ENCODE assay signal across 21 cellular contexts in genomic region chr16:87080571-87081167, GRCh38.
DNase-seq lines count a peak whose midpoint lies in the region; ATAC-seq, FAIRE-seq and TF ChIP-seq lines count a peak whose summit lies in the region.
"Had no signal": no experiment of that assay in that cellular context is flagged by ENCODE, and none has a peak within 500 bp of the region (broad histone marks: within the 10 kb centered on the region; RNA-seq: fewer than 3 reads in every experiment).

No MANE protein-coding gene starts in this region.

- no peak for TF ChIP-seq EP300 in A549 (IDR thresholded peaks at IDR 0.05)
- no peak for TF ChIP-seq EP300 in GM12878 (IDR thresholded peaks at IDR 0.05; ENCODE audit: borderline replicate concordance in 1 of 2, control insufficient read depth in 1 of 2, low read depth in 2 of 2, low read length in 2 of 2)

- H4K20me1 ChIP-seq in HCT116 (ENCODE audit: insufficient read depth) = no peaks in the 10 kb centered on the region
- no peaks in the 10 kb centered on the region for H4K20me1 ChIP-seq in GM12878 (ENCODE audit: control insufficient read depth, insufficient read depth)

- H3K4me1 ChIP-seq in A549 (no peaks in the 10 kb centered on the region), HCT116 (ENCODE audit: control insufficient read depth in 1 of 2, insufficient read depth in 2 of 2, low read length in 2 of 2) (peaks cover 7 to 14% of the 10 kb centered on the region in 2 experiments; a peak in 3 of 4 replicates), GM12878 (ENCODE audit: control insufficient read depth, insufficient read depth, low read length) (peaks cover under 1% of the 10 kb centered on the region; the same call in 1 of the 2 replicates)
- H3K4me1 ChIP-seq: BE2C had no signal

- in situ Hi-C loops in GM12878 (cut with MboI) = no loop called here

- H3K79me2 ChIP-seq in HCT116 (ENCODE audit: insufficient read depth, low read length) = no peaks in the 10 kb centered on the region
- H3K79me2 ChIP-seq in GM12878 (ENCODE audit: control insufficient read depth, insufficient read depth, low read length) = no peaks in the 10 kb centered on the region

- TF ChIP-seq RAD21 in A549 (conservative IDR thresholded peaks at IDR 0.05 in 1 of 2, IDR thresholded peaks at IDR 0.05 in 1 of 2) (no peak), HCT116 (IDR thresholded peaks at IDR 0.05; ENCODE audit: low read depth) (0 out of 2 replicates have a peak, but pooled peaks have one; percentile 25), GM12878 (IDR thresholded peaks at IDR 0.05; ENCODE audit: insufficient read depth, low read depth, low read length) (no peak)

- TF ChIP-seq CTCF in A549 (IDR thresholded peaks at IDR 0.05) (no peak), HCT116 (IDR thresholded peaks at IDR 0.05 in 2 of 3, conservative IDR thresholded peaks at IDR 0.05 in 1 of 3; ENCODE audit: borderline replicate concordance in 1 of 3, insufficient read depth in 1 of 3, low read depth in 2 of 3, low read length in 2 of 3) (no peak), GM12878 (IDR thresholded peaks at IDR 0.05 in 2 of 3, conservative IDR thresholded peaks at IDR 0.05 in 1 of 3; ENCODE audit: control insufficient read depth in 2 of 3, extremely low read depth in 1 of 3, insufficient read depth in 1 of 3, low read depth in 3 of 3, low read length in 3 of 3) (no peak)

- H3K9me3 ChIP-seq in A549 (peaks cover 55% of the 10 kb centered on the region), HCT116 (ENCODE audit: control insufficient read depth in 1 of 2, insufficient read depth in 1 of 2, low read depth in 1 of 2, low read length in 2 of 2) (peaks cover 22 to 25% of the 10 kb centered on the region in 2 experiments), GM12878 (replicated peaks; ENCODE audit: control insufficient read depth, insufficient read depth, low read length) (no peaks in the 10 kb centered on the region; the same call in 1 of the 3 replicates)
- H3K9me3 ChIP-seq: BE2C had no signal

- no peak overlapping the region for H3K4me3 ChIP-seq in A549
- no peak overlapping the region for H3K4me3 ChIP-seq in HCT116 (replicated peaks in 1 of 2; ENCODE audit: low read depth in 1 of 2, low read length in 2 of 2)
- H3K4me3 ChIP-seq in GM12878 = no peak overlapping the region
- H3K4me3 ChIP-seq: GM23338 had no signal

- H3K4me2 ChIP-seq in A549 (no peak overlapping the region), HCT116 (ENCODE audit: low read length) (no peak overlapping the region), GM12878 (ENCODE audit: control insufficient read depth, insufficient read depth) (no peak overlapping the region)
- H3K4me2 ChIP-seq: GM23338, KMS-11 had no signal

- BruUV-seq in HCT116 (replicated peaks; lab: Mats Ljungman, UMichigan) = no TSS peak
- no TSS peak for BruUV-seq in GM12878 (replicated peaks; lab: Mats Ljungman, UMichigan)

- DNase-seq in A549 (ENCODE audit: low read depth in 1 of 2, low spot score in 1 of 2) (no peak), HCT116 (ENCODE audit: low read depth, low spot score) (peak; percentile 10), SW480 (ENCODE audit: low spot score) (peak; percentile 16), GM12878 (ENCODE audit: low read depth, low spot score) (no peak), LoVo (ENCODE audit: low spot score) (no peak), NCI-H1048 (lab: John Stamatoyannopoulos, UW) (no peak), NCI-H526 (lab: John Stamatoyannopoulos, UW) (no peak)
- DNase-seq: 8988T; BE2C; C1 segment of cervical spinal cord; CD4-positive, CD25-positive, alpha-beta regulatory T cell; CD8-positive, alpha-beta memory T cell; COR-L47; DMS 273 treated with DMSO at 0.1 percent for 48 hours; DMS79; GF-D8; HCEC 1CT had no signal

- CTCF ChIA-PET in A549 (lab: Yijun Ruan, JAX) (interaction anchor here (1.0 to 8.3 kb wide), 3 partner anchors 9 to 19 kb away, joined by 3 to 82 read pairs (median 3); no protein-coding TSS in a partner anchor), HCT116 (lab: Charles Lee) (interaction anchor here (1.0 to 6.9 kb wide), 2 partner anchors 18 kb away, joined by 4 to 56 read pairs; no protein-coding TSS in a partner anchor), GM12878 (lab: Yijun Ruan, JAX) (interaction anchor here (1.0 to 1.8 kb wide), 2 partner anchors 19 to 26 kb away, joined by 3 to 5 read pairs; no protein-coding TSS in a partner anchor)

- ATAC-seq in A549 (no peak), HCT116 (no peak), GM12878 (no peak), HG02763 (IDR thresholded peaks at IDR 0.05; ENCODE audit: unreplicated experiment) (no peak)
- ATAC-seq: GM23338 had no signal

- RAD21 ChIA-PET in HCT116 (lab: Charles Lee; ENCODE audit: low non-redundant PET in 1 of 2, low total read pairs in 2 of 2, uncharacterized antibody in 2 of 2, unreplicated experiment in 2 of 2) (no interaction called here), GM12878 (lab: Charles Lee; ENCODE audit: unreplicated experiment) (no interaction called here)

- H3K9ac ChIP-seq in HCT116 (ENCODE audit: low read length) (no peak overlapping the region), GM12878 (ENCODE audit: control insufficient read depth, insufficient read depth, low read length) (no peak overlapping the region)
- H3K9ac ChIP-seq: KMS-11 had no signal

- no peak for TF ChIP-seq POLR2A in A549 (IDR thresholded peaks at IDR 0.05; ENCODE audit: low read length)
- TF ChIP-seq POLR2A in HCT116 (IDR thresholded peaks at IDR 0.05; ENCODE audit: borderline replicate concordance, extremely low read depth, insufficient read depth, insufficient read length) = no peak
- TF ChIP-seq POLR2A in GM12878 (IDR thresholded peaks at IDR 0.05; ENCODE audit: low read depth, low read length) = no peak

- H2AFZ ChIP-seq in HCT116 (ENCODE audit: low read depth, low read length, poor library complexity, severe bottlenecking) = no peak overlapping the region
- H2AFZ ChIP-seq in GM12878 (ENCODE audit: control insufficient read depth, low read depth, low read length) = no peak overlapping the region
- H2AFZ ChIP-seq: GM23338 had no signal

- no peak for FAIRE-seq in A549 (lab: Jason Lieb, UNC)
- FAIRE-seq in GM12878 (lab: Jason Lieb, UNC) = no peak
- FAIRE-seq: H54 had no signal

- H3K27me3 ChIP-seq in HCT116 (ENCODE audit: insufficient read depth, low read length) (no peaks in the 10 kb centered on the region), GM12878 (replicated peaks in 1 of 2; ENCODE audit: control insufficient read depth in 2 of 2, insufficient read depth in 2 of 2, low read length in 1 of 2) (no peaks in the 10 kb centered on the region)
- H3K27me3 ChIP-seq: BE2C had no signal

- SMC1A ChIA-PET in GM12878 (lab: Charles Lee; ENCODE audit: uncharacterized antibody, unreplicated experiment) = no interaction called here

- H3K9me2 ChIP-seq in HCT116 (ENCODE audit: insufficient read depth) = no peaks in the 10 kb centered on the region

- H3K36me3 ChIP-seq in HCT116 (ENCODE audit: control insufficient read depth in 1 of 2, insufficient read depth in 2 of 2, low read length in 2 of 2) (no peaks in the 10 kb centered on the region), GM12878 (ENCODE audit: control insufficient read depth in 2 of 2, insufficient read depth in 2 of 2, low read length in 1 of 2) (no peaks in the 10 kb centered on the region)
- H3K36me3 ChIP-seq: BE2C had no signal

- WGBS in A549 (ENCODE audit: missing lambda C conversion rate) = 2% methylated on average over 4 of the region's 4 CpGs
- WGBS in GM12878 (ENCODE audit: insufficient coverage, insufficient replicate concordance, low lambda C conversion rate, missing lambda C conversion rate) = 18% methylated on average over 4 of the region's 4 CpGs

- H3K27ac ChIP-seq in A549 (no peak overlapping the region), HCT116 (ENCODE audit: low read depth, low read length) (no peak overlapping the region), GM12878 (ENCODE audit: control insufficient read depth, insufficient read depth) (no peak overlapping the region)
- H3K27ac ChIP-seq: KMS-11 had no signal

- intact Hi-C loops in HCT116 (cut with micrococcal nuclease) (no loop called here), GM12878 (cut with micrococcal nuclease; ENCODE audit: unreplicated experiment) (no loop called here)

- POLR2A ChIA-PET in A549 (lab: Yijun Ruan, JAX) = no interaction called here
- POLR2A ChIA-PET in HCT116 (lab: Charles Lee) = interaction anchor here (0.6 kb wide), 1 partner anchor 22 kb away, joined by 3 read pairs; no protein-coding TSS in a partner anchor
- POLR2A ChIA-PET in GM12878 (lab: Charles Lee) = no interaction called here

TF ChIP-seq in A549, 52 proteins besides CTCF, POLR2A, EP300 and RAD21:
- 0 out of 2 replicates have a peak, but pooled peaks have one; percentile 56 for TF ChIP-seq HDAC2 (IDR thresholded peaks at IDR 0.05)
- TF ChIP-seq NFE2L2 (conservative IDR thresholded peaks at IDR 0.05; ENCODE audit: low read length) = no peak
TF ChIP-seq in A549: peak in this region for 1.

TF ChIP-seq in HCT116, 20 proteins besides CTCF, POLR2A, EP300 and RAD21:
- TF ChIP-seq POLR2AphosphoS5 (IDR thresholded peaks at IDR 0.05; ENCODE audit: low read depth, low read length) (no peak), CBX3 (IDR thresholded peaks at IDR 0.05; ENCODE audit: low read depth) (peak; percentile 91)

TF ChIP-seq in GM12878, 131 proteins besides CTCF, POLR2A, EP300 and RAD21:
- TF ChIP-seq CBX5 (IDR thresholded peaks at IDR 0.05; ENCODE audit: low read depth) (peak; percentile 47; the same call in 1 of the 2 replicates), RAD51 (IDR thresholded peaks at IDR 0.05) (no peak)

Comparison
In these comparisons a context has a peak if more than half of its experiments do, and no peak if none do; other contexts are left out.
1. DNase-seq: peak in HCT116 (single experiment) and SW480 (single experiment); none in A549 (0 of 2), GM12878 (single experiment), LoVo (single experiment), NCI-H1048 (single experiment) and NCI-H526 (0 of 2).
2. Of the 24 proteins assayed by ChIP-seq in both GM12878 and A549: peak only in GM12878: none; only in A549: HDAC2; in both: none; in neither: 23.